Comparison of ENCODE assay signal across 18 cellular contexts in genomic region chr12:109085590-109085989, GRCh38. TPM values are rescaled to one million over a fixed set of nuclear protein-coding genes. Genes with fewer than 3 reads are reported as not detected.
DNase-seq lines count a peak whose midpoint lies in the region; ATAC-seq, FAIRE-seq and TF ChIP-seq lines count a peak whose summit lies in the region.
"Had no signal": no experiment of that assay in that cellular context is flagged by ENCODE, and none has a peak within 500 bp of the region (broad histone marks: within the 10 kb centered on the region; RNA-seq: fewer than 3 reads in every experiment).

No MANE protein-coding gene starts in this region.

- no peak overlapping the region for H3K4me3 ChIP-seq in CD4-positive, CD25-positive, alpha-beta regulatory T cell (ENCODE audit: low read depth, low read length)
- H3K4me3 ChIP-seq in PC-3 (ENCODE audit: low read length) (no peak overlapping the region), kidney (ENCODE audit: low read length in 2 of 2) (no peak overlapping the region)
- H3K4me3 ChIP-seq: A549 had no signal

- H2AFZ ChIP-seq in PC-3 (ENCODE audit: low read length) = no peak overlapping the region

- no peaks in the 10 kb centered on the region for H3K27me3 Mint-ChIP-seq in CD4-positive, CD25-positive, alpha-beta regulatory T cell
- H3K27me3 Mint-ChIP-seq in osteocyte (ENCODE audit: unreplicated experiment) = no peaks in the 10 kb centered on the region

- no peaks in the 10 kb centered on the region for H3K27me3 ChIP-seq in CD4-positive, CD25-positive, alpha-beta regulatory T cell (ENCODE audit: control insufficient read depth, insufficient read depth, low read length)
- H3K27me3 ChIP-seq in PC-3 (ENCODE audit: low read length) = no peaks in the 10 kb centered on the region
- H3K27me3 ChIP-seq: BE2C had no signal

- H3K27ac ChIP-seq in CD4-positive, CD25-positive, alpha-beta regulatory T cell (ENCODE audit: insufficient read depth, low read length, poor library complexity, severe bottlenecking) = no peak overlapping the region
- no peak overlapping the region for H3K27ac ChIP-seq in PC-3 (ENCODE audit: low read length)
- H3K27ac ChIP-seq in kidney (ENCODE audit: low read depth in 2 of 2, low read length in 2 of 2) = no peak overlapping the region
- H3K27ac ChIP-seq: A549, C4-2B had no signal

- no peaks in the 10 kb centered on the region for H4K20me1 ChIP-seq in PC-3 (ENCODE audit: low read length)

- H3K4me3 Mint-ChIP-seq in CD4-positive, CD25-positive, alpha-beta regulatory T cell = no peak overlapping the region
- no peak overlapping the region for H3K4me3 Mint-ChIP-seq in osteocyte (ENCODE audit: unreplicated experiment)
- H3K4me3 Mint-ChIP-seq: CD8-positive, alpha-beta T cell had no signal

- no peak for ATAC-seq in CD4-positive, CD25-positive, alpha-beta regulatory T cell (ENCODE audit: low read depth in 2 of 2)
- ATAC-seq in PC-3 = no peak
- no peak for ATAC-seq in GM18858 (IDR thresholded peaks at IDR 0.05; ENCODE audit: unreplicated experiment)
- ATAC-seq: CD8-positive, alpha-beta T cell; HCT116 had no signal

- H3F3A ChIP-seq in PC-3 (ENCODE audit: low read length, unreplicated experiment) = no peaks in the 10 kb centered on the region

- DNase-seq in CD4-positive, CD25-positive, alpha-beta regulatory T cell = no peak
- DNase-seq in PC-3 (no peak), kidney (peak; percentile 39), osteocyte (ENCODE audit: extremely low spot score, unreplicated experiment) (peak; percentile 73)
- DNase-seq in stimulated activated naive CD4-positive, alpha-beta T cell treated with Interleukin-2 at 50 U/mL for 16 hours (lab: John Stamatoyannopoulos, UW) = no peak
- DNase-seq: BE2C; CD8-positive, alpha-beta T cell; COR-L47; DMS153; DMS79 treated with DMSO at 0.1 percent for 48 hours; EL had no signal

- TSS peak; percentile 7 for BruUV-seq in PC-3 (replicated peaks; lab: Mats Ljungman, UMichigan)

- FAIRE-seq in kidney (lab: Jason Lieb, UNC) = no peak
- FAIRE-seq: A549, D721Med, GM12891, HTR-8/SVneo had no signal

- peaks cover 6% of the 10 kb centered on the region for H3K79me2 ChIP-seq in PC-3 (ENCODE audit: low read length)

- peaks cover 70% of the 10 kb centered on the region for H3K36me3 ChIP-seq in CD4-positive, CD25-positive, alpha-beta regulatory T cell (ENCODE audit: control insufficient read depth, insufficient read depth, low read length)
- H3K36me3 ChIP-seq in PC-3 (ENCODE audit: low read depth, low read length) (peaks cover 39% of the 10 kb centered on the region), kidney (ENCODE audit: control insufficient read depth in 1 of 2, insufficient read depth in 2 of 2, low read length in 2 of 2) (peaks cover 28 to 45% of the 10 kb centered on the region in 2 donors)

- H3K4me1 Mint-ChIP-seq in CD4-positive, CD25-positive, alpha-beta regulatory T cell = peaks cover 0 to 2% (median under 1%) of the 10 kb centered on the region in 4 donors
- H3K4me1 Mint-ChIP-seq in osteocyte (ENCODE audit: unreplicated experiment) = peaks cover 6% of the 10 kb centered on the region

- H3K9ac ChIP-seq in PC-3 (ENCODE audit: low read length) (no peak overlapping the region), kidney (ENCODE audit: low read length in 2 of 2) (no peak overlapping the region)

- H3K9me3 ChIP-seq in CD4-positive, CD25-positive, alpha-beta regulatory T cell (ENCODE audit: control insufficient read depth in 2 of 2, low read length in 2 of 2) = no peaks in the 10 kb centered on the region
- H3K9me3 ChIP-seq in PC-3 (ENCODE audit: low read length) = no peaks in the 10 kb centered on the region
- no peaks in the 10 kb centered on the region for H3K9me3 ChIP-seq in kidney (ENCODE audit: control insufficient read depth in 1 of 2, low read length in 2 of 2)
- H3K9me3 ChIP-seq: A549, BE2C had no signal

- H3K4me2 ChIP-seq in PC-3 (ENCODE audit: low read length) = no peak overlapping the region
- H3K4me2 ChIP-seq: A549 had no signal

- TF ChIP-seq CTCF in PC-3 (conservative IDR thresholded peaks at IDR 0.05; ENCODE audit: low read depth, low read length) (no peak), kidney (IDR thresholded peaks at IDR 0.05; ENCODE audit: borderline replicate concordance, extremely low read depth, insufficient read depth) (no peak), osteocyte (IDR thresholded peaks at IDR 0.05) (no peak)

- H3K36me3 Mint-ChIP-seq in CD4-positive, CD25-positive, alpha-beta regulatory T cell = peaks cover 26% of the 10 kb centered on the region
- H3K36me3 Mint-ChIP-seq in osteocyte (ENCODE audit: unreplicated experiment) = peaks cover 34% of the 10 kb centered on the region

- CTCF ChIA-PET in PC-3 (lab: Charles Lee) = no interaction called here

- H3K4me1 ChIP-seq in CD4-positive, CD25-positive, alpha-beta regulatory T cell (ENCODE audit: control insufficient read depth, insufficient read depth, low read length, poor library complexity, severe bottlenecking) = no peaks in the 10 kb centered on the region
- H3K4me1 ChIP-seq in PC-3 (ENCODE audit: insufficient read depth, low read length) (peaks cover 16% of the 10 kb centered on the region), kidney (ENCODE audit: control insufficient read depth in 1 of 2, insufficient read depth in 1 of 2, low read depth in 1 of 2, low read length in 2 of 2) (peaks cover 3 to 6% of the 10 kb centered on the region in 2 donors)
- H3K4me1 ChIP-seq: BE2C had no signal

- no peaks in the 10 kb centered on the region for H3K9me3 Mint-ChIP-seq in CD4-positive, CD25-positive, alpha-beta regulatory T cell
- H3K9me3 Mint-ChIP-seq in osteocyte (ENCODE audit: unreplicated experiment) = no peaks in the 10 kb centered on the region
- H3K9me3 Mint-ChIP-seq: CD8-positive, alpha-beta T cell had no signal

- intact Hi-C loops in PC-3 (cut with micrococcal nuclease) (no loop called here), kidney (cut with DNase I) (no loop called here)

- H3K9me2 ChIP-seq in PC-3 (replicated peaks; ENCODE audit: low read length) = no peaks in the 10 kb centered on the region

- H3K27ac Mint-ChIP-seq in CD4-positive, CD25-positive, alpha-beta regulatory T cell = peak overlapping the region in 2 of 3 donors; percentile 64 to 90
- no peak overlapping the region for H3K27ac Mint-ChIP-seq in osteocyte (ENCODE audit: unreplicated experiment)

- POLR2A ChIA-PET in PC-3 (lab: Charles Lee; ENCODE audit: unreplicated experiment) = no interaction called here

RNA-seq across cellular contexts. Expression of gene ALKBH2, which starts 7.7 kb away (rescaled TPM):
- 8.7 TPM for total RNA-seq in CD4-positive, CD25-positive, alpha-beta regulatory T cell
- 10 to 100 TPM; 10.6 to 24.9 (median 13.5) TPM for polyA plus RNA-seq in CD4-positive, CD25-positive, alpha-beta regulatory T cell
- total RNA-seq in PC-3 (2014; rRNA removed) (73.8 and 74.0 TPM in 2 replicates), kidney (14.7 TPM), osteocyte (17.4 and 17.7 TPM in 2 replicates)
- polyA plus RNA-seq in kidney (ENCODE audit: insufficient read depth, low read depth, low replicate concordance) = 18.8 TPM

RNA-seq across cellular contexts. Expression of gene UNG, which starts 11.8 kb away (rescaled TPM):
- 8.9 TPM for total RNA-seq in CD4-positive, CD25-positive, alpha-beta regulatory T cell
- polyA plus RNA-seq in CD4-positive, CD25-positive, alpha-beta regulatory T cell = 10 to 100 TPM; 24.1 to 42.2 (median 37.1) TPM
- total RNA-seq in PC-3 (2014; rRNA removed) (168 and 179 TPM in 2 replicates), kidney (24.9 TPM), osteocyte (16.2 and 18.6 TPM in 2 replicates)
- 30.3 TPM for polyA plus RNA-seq in kidney (ENCODE audit: insufficient read depth, low read depth, low replicate concordance)

RNA-seq across cellular contexts. Expression of gene ACACB, which starts 30.8 kb away (rescaled TPM):
- total RNA-seq in CD4-positive, CD25-positive, alpha-beta regulatory T cell = 23.5 TPM
- 1 to 10 TPM in 2 of 4 donors, under 1 TPM in 2; 0.47 to 3.2 (median 1.1) TPM for polyA plus RNA-seq in CD4-positive, CD25-positive, alpha-beta regulatory T cell
- total RNA-seq in PC-3 (2014; rRNA removed) (21.7 and 22.6 TPM in 2 replicates), kidney (56.8 TPM), osteocyte (4.4 and 5.4 TPM in 2 replicates)
- polyA plus RNA-seq in kidney (ENCODE audit: insufficient read depth, low read depth, low replicate concordance) = 13.8 TPM

RNA-seq across cellular contexts. Expression of gene USP30, which starts 33.2 kb away (rescaled TPM):
- 21.0 TPM for total RNA-seq in CD4-positive, CD25-positive, alpha-beta regulatory T cell
- polyA plus RNA-seq in CD4-positive, CD25-positive, alpha-beta regulatory T cell = 10 to 100 TPM; 10.7 to 14.2 (median 11.6) TPM
- total RNA-seq in PC-3 (2014; rRNA removed) (8.5 and 13.6 TPM in 2 replicates), kidney (16.1 TPM), osteocyte (18.1 and 18.2 TPM in 2 replicates)
- 9.6 TPM for polyA plus RNA-seq in kidney (ENCODE audit: insufficient read depth, low read depth, low replicate concordance)

Comparison
In these comparisons a context has a peak if more than half of its experiments do, and no peak if none do; other contexts are left out.
1. DNase-seq: peak in kidney (single experiment) and osteocyte (single experiment); none in CD4-positive, CD25-positive, alpha-beta regulatory T cell (0 of 3), PC-3 (single experiment) and stimulated activated naive CD4-positive, alpha-beta T cell treated with Interleukin-2 at 50 U/mL for 16 hours (single experiment).